ENCODE assay signal across 13 cellular contexts in genomic region chr2:76985387-76986136, GRCh38.
"Had no signal": no experiment of that assay in that cellular context is flagged by ENCODE, and none has a peak within 500 bp of the region (broad histone marks: within the 10 kb centered on the region; RNA-seq: fewer than 3 reads in every experiment).

No MANE protein-coding gene starts in this region.

- H3K36me3 ChIP-seq: pancreas, uterus had no signal

- H3K4me3 Mint-ChIP-seq: activated CD4-positive, alpha-beta T cell treated with anti-CD3 and anti-CD28 coated beads, Interleukin-2, amount 10 ng/mL, durations not matched to agents 7 days and 5 days; activated naive CD4-positive, alpha-beta T cell treated with anti-CD3 and anti-CD28 coated beads for 36 hours; activated T-helper 17 cell treated with anti-CD3 and anti-CD28 coated beads, Interleukin-2, amount 50 U/mL, for 72 hours; naive thymus-derived CD4-positive, alpha-beta T cell; T-helper 1 cell treated with Interleukin-12 subunit alpha and Interleukin-12 subunit beta and Interleukin-4 antibody, amounts not matched to agents 30 μg/mL and 1 μg/mL, for 36 hours had no signal

- H3K36me3 Mint-ChIP-seq: naive thymus-derived CD4-positive, alpha-beta T cell had no signal

- H3K27me3 ChIP-seq: uterus had no signal

- H3K27me3 Mint-ChIP-seq: activated CD4-positive, alpha-beta T cell treated with anti-CD3 and anti-CD28 coated beads, Interleukin-2, amount 10 ng/mL, durations not matched to agents 7 days and 5 days; activated T-helper 17 cell treated with anti-CD3 and anti-CD28 coated beads, Interleukin-2, amount 50 U/mL, for 72 hours; naive thymus-derived CD4-positive, alpha-beta T cell had no signal

- H3K27ac ChIP-seq: pancreas, uterus had no signal

- DNase-seq: activated CD4-positive, alpha-beta T cell treated with anti-CD3 and anti-CD28 coated beads, Interleukin-2, amount 10 ng/mL, durations not matched to agents 7 days and 5 days; activated CD4-positive, CD25-positive, alpha-beta regulatory T cell; activated CD8-positive, alpha-beta memory T cell treated with anti-CD3 and anti-CD28 coated beads for 24 hours; activated naive CD4-positive, alpha-beta T cell treated with anti-CD3 and anti-CD28 coated beads for 36 hours; foreskin melanocyte; head of caudate nucleus; kidney; naive thymus-derived CD4-positive, alpha-beta T cell; pancreas; small intestine; uterus had no signal

- H3K4me1 Mint-ChIP-seq: activated CD4-positive, alpha-beta T cell treated with anti-CD3 and anti-CD28 coated beads, Interleukin-2, amount 10 ng/mL, durations not matched to agents 7 days and 5 days; activated T-helper 17 cell treated with anti-CD3 and anti-CD28 coated beads, Interleukin-2, amount 50 U/mL, for 72 hours; naive thymus-derived CD4-positive, alpha-beta T cell had no signal

- H3K4me3 ChIP-seq: pancreas, uterus had no signal

- H3K4me1 ChIP-seq: pancreas, uterus had no signal

- H3K27ac Mint-ChIP-seq: activated CD4-positive, alpha-beta T cell treated with anti-CD3 and anti-CD28 coated beads, Interleukin-2, amount 10 ng/mL, durations not matched to agents 7 days and 5 days; activated naive CD4-positive, alpha-beta T cell treated with anti-CD3 and anti-CD28 coated beads for 36 hours; activated T-helper 17 cell treated with anti-CD3 and anti-CD28 coated beads, Interleukin-2, amount 50 U/mL, for 72 hours; naive thymus-derived CD4-positive, alpha-beta T cell; T-helper 1 cell treated with Interleukin-12 subunit alpha and Interleukin-12 subunit beta and Interleukin-4 antibody, amounts not matched to agents 30 μg/mL and 1 μg/mL, for 36 hours had no signal

- H3K9me3 ChIP-seq: pancreas, uterus had no signal

- ATAC-seq: activated T-helper 17 cell treated with anti-CD3 and anti-CD28 coated beads, Interleukin-2, amount 50 U/mL, for 72 hours; naive thymus-derived CD4-positive, alpha-beta T cell; pancreas had no signal
